Comparison of ENCODE assay signal across 3 cellular contexts in genomic region chr1:203234901-203235300, GRCh38.
TF ChIP-seq lines count a peak whose summit lies in the region.

No MANE protein-coding gene starts in this region.

TF ChIP-seq in HCT116, 20 proteins besides CTCF, POLR2A, EP300 and RAD21:
- TF ChIP-seq CBX3 (IDR thresholded peaks at IDR 0.05; ENCODE audit: low read depth): 0 out of 2 replicates have a peak, but pooled peaks have one; percentile 49

TF ChIP-seq in HEK293, 187 proteins besides CTCF, POLR2A, EP300 and RAD21:
- peak; percentile 60 for TF ChIP-seq SETDB1 (IDR thresholded peaks at IDR 0.05; ENCODE audit: insufficient read length, low read length)

TF ChIP-seq in K562, 482 proteins besides CTCF, POLR2A, EP300 and RAD21:
- peak; percentile 83 for TF ChIP-seq CBX5 (IDR thresholded peaks at IDR 0.05; ENCODE audit: borderline replicate concordance, low read depth)
- 0 out of 3 replicates have a peak, but pooled peaks of 1 of the 2 experiments have one; percentile 32 for TF ChIP-seq CBX3 (IDR thresholded peaks at IDR 0.05; ENCODE audit: borderline replicate concordance in 1 of 2, low read length in 2 of 2)
